Comparison of ENCODE assay signal across 1 cellular context in genomic region chr6:111987295-111987694, GRCh38.
TF ChIP-seq lines count a peak whose summit lies in the region.

No MANE protein-coding gene starts in this region.

TF ChIP-seq in HEK293, 187 proteins besides CTCF, POLR2A, EP300 and RAD21 (continued from another document):
- TF ChIP-seq ZNF398 (tag by site-specific recombination; IDR thresholded peaks at IDR 0.05) (no peak), ZNF138 (tag by site-specific recombination; IDR thresholded peaks at IDR 0.05; ENCODE audit: borderline replicate concordance) (no peak), ZFHX2 (tag by site-specific recombination; conservative IDR thresholded peaks at IDR 0.05) (peak; percentile 29; the same call in 1 of the 2 replicates), ZNF791 (tag by site-specific recombination; IDR thresholded peaks at IDR 0.05) (no peak), ZNF580 (tag by site-specific recombination; IDR thresholded peaks at IDR 0.05) (no peak), ZNF292 (tag by site-specific recombination; IDR thresholded peaks at IDR 0.05; ENCODE audit: borderline replicate concordance, low read depth) (no peak), MEIS1 (CRISPR knock-in tag; IDR thresholded peaks at IDR 0.05; ENCODE audit: borderline replicate concordance) (no peak), ZNF223 (tag by site-specific recombination; IDR thresholded peaks at IDR 0.05) (no peak), RBAK (tag by site-specific recombination; IDR thresholded peaks at IDR 0.05) (no peak), ZBTB21 (tag by site-specific recombination; IDR thresholded peaks at IDR 0.05) (no peak), ZSCAN30 (tag by site-specific recombination; IDR thresholded peaks at IDR 0.05) (peak; percentile 65; the same call in 1 of the 2 replicates), SETDB1 (IDR thresholded peaks at IDR 0.05; ENCODE audit: insufficient read length, low read length) (no peak), ZNF133 (tag by site-specific recombination; IDR thresholded peaks at IDR 0.05) (no peak)
